12 cellular contexts compared by ENCODE assay signal in the genomic region with DNA sequence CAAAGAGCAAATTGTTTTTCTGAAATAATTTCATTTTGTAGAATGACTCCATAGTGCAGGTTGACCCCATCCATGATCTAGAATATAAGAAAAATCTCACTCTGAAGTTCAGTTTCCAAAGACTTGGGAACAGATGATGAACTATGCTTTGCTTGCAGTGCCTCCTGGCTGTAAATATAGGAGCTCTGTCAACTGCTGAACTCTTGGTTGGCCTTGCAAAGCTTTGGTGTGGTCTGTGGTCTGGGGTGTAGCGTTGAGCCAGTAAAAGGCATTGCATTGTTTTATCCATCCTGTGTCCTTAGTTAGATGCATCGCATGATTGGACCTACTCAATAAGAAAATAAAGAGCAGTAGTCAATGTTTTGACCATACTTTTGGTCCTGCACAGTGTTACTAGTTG.
DNase-seq lines count a peak whose midpoint lies in the region; ATAC-seq and TF ChIP-seq lines count a peak whose summit lies in the region.
"Had no signal": no experiment of that assay in that cellular context is flagged by ENCODE, and none has a peak within 500 bp of the region (broad histone marks: within the 10 kb centered on the region; RNA-seq: fewer than 3 reads in every experiment).

No MANE protein-coding gene starts in this region.

- TF ChIP-seq CTCF in PC-3 (conservative IDR thresholded peaks at IDR 0.05; ENCODE audit: low read depth, low read length) (peak; percentile 38), osteoblast (IDR thresholded peaks at IDR 0.05; ENCODE audit: extremely low read depth, low read depth, low read length) (peak; percentile 42)

- H3K27ac ChIP-seq in PC-3 (ENCODE audit: low read length) = no peak overlapping the region
- no peak overlapping the region for H3K27ac ChIP-seq in osteoblast (ENCODE audit: low read depth, low read length)

- H3K79me2 ChIP-seq in PC-3 (ENCODE audit: low read length) (no peaks in the 10 kb centered on the region), osteoblast (ENCODE audit: insufficient read depth, low read length) (peaks cover 44% of the 10 kb centered on the region)

- H3K4me3 ChIP-seq in PC-3 (ENCODE audit: low read length) (no peak overlapping the region), osteoblast (ENCODE audit: insufficient read depth, low read length) (no peak overlapping the region)
- H3K4me3 ChIP-seq: lung had no signal

- H3K27me3 ChIP-seq in PC-3 (ENCODE audit: low read length) (no peaks in the 10 kb centered on the region), osteoblast (ENCODE audit: insufficient read depth, low read length) (no peaks in the 10 kb centered on the region)

- no peak overlapping the region for H3K4me2 ChIP-seq in PC-3 (ENCODE audit: low read length)
- H3K4me2 ChIP-seq in osteoblast (ENCODE audit: insufficient read depth, low read length) = no peak overlapping the region

- H3K9me3 ChIP-seq in PC-3 (ENCODE audit: low read length) (no peaks in the 10 kb centered on the region), osteoblast (ENCODE audit: low read depth, low read length) (no peaks in the 10 kb centered on the region)

- H3F3A ChIP-seq in PC-3 (ENCODE audit: low read length, unreplicated experiment) = no peaks in the 10 kb centered on the region

- no peak overlapping the region for H3K9ac ChIP-seq in PC-3 (ENCODE audit: low read length)

- intact Hi-C loops in PC-3 (cut with micrococcal nuclease) = no loop called here

- H2AFZ ChIP-seq in PC-3 (ENCODE audit: low read length) = no peak overlapping the region
- no peak overlapping the region for H2AFZ ChIP-seq in osteoblast (ENCODE audit: low read length)

- H3K36me3 ChIP-seq in PC-3 (ENCODE audit: low read depth, low read length) (no peaks in the 10 kb centered on the region), osteoblast (ENCODE audit: insufficient read depth, low read length) (no peaks in the 10 kb centered on the region)

- DNase-seq in ELR (ENCODE audit: low read depth) = peak; percentile 7
- peak; percentile 16 for DNase-seq in PC-3
- peak; percentile 30 for DNase-seq in fibroblast of gingiva (ENCODE audit: low read depth)
- no peak for DNase-seq in osteoblast (ENCODE audit: insufficient read length, low spot score, missing footprints)
- no peak for DNase-seq in activated CD4-positive, alpha-beta T cell treated with anti-CD3 and anti-CD28 coated beads, Interleukin-2, amount 50 U/mL, for 4 hours
- no peak for DNase-seq in NCI-H1436 (lab: John Stamatoyannopoulos, UW)
- DNase-seq: aorta; NCI-H2029 treated with DMSO at 0.1 percent for 48 hours; stimulated activated CD4-positive, alpha-beta T cell treated with anti-CD3 and anti-CD28 coated beads, Interleukin-1b, Interleukin-23, amount 100 ng/mL, for 48 hours; stimulated activated naive B cell treated with anti-CD40 and anti-IgM and Interleukin-4, amounts not matched to agents 10 μg/mL and 1 μg/mL and 100 μg/mL, for 72 hours had no signal

- H3K4me1 ChIP-seq in PC-3 (ENCODE audit: insufficient read depth, low read length) = no peaks in the 10 kb centered on the region
- H3K4me1 ChIP-seq in osteoblast (ENCODE audit: insufficient read depth, low read length) = no peaks in the 10 kb centered on the region

- CTCF ChIA-PET in PC-3 (lab: Charles Lee) = interaction anchor here (0.5 kb wide), 1 partner anchor 28 kb away, joined by 5 read pairs; no protein-coding TSS in a partner anchor

- ATAC-seq in PC-3 (no peak), GM18907 (IDR thresholded peaks at IDR 0.05; ENCODE audit: unreplicated experiment) (no peak)
- ATAC-seq: stimulated activated naive B cell treated with anti-CD40 and anti-IgM and Interleukin-4, amounts not matched to agents 10 μg/mL and 1 μg/mL and 100 μg/mL, for 72 hours had no signal

- no peaks in the 10 kb centered on the region for H4K20me1 ChIP-seq in PC-3 (ENCODE audit: low read length)
- peaks cover 3% of the 10 kb centered on the region for H4K20me1 ChIP-seq in osteoblast (ENCODE audit: insufficient read depth, low read length)

- no peaks in the 10 kb centered on the region for H3K9me2 ChIP-seq in PC-3 (replicated peaks; ENCODE audit: low read length)

- POLR2A ChIA-PET in PC-3 (lab: Charles Lee; ENCODE audit: unreplicated experiment) = no interaction called here

- BruUV-seq in PC-3 (replicated peaks; lab: Mats Ljungman, UMichigan) = no TSS peak

Comparison
In these comparisons a context has a peak if more than half of its experiments do, and no peak if none do; other contexts are left out.
1. DNase-seq: peak in ELR (single experiment), PC-3 (single experiment) and fibroblast of gingiva (single experiment); none in osteoblast (single experiment), activated CD4-positive, alpha-beta T cell treated with anti-CD3 and anti-CD28 coated beads, Interleukin-2, amount 50 U/mL, for 4 hours (0 of 2) and NCI-H1436 (single experiment).